Comparison of ENCODE assay signal across 8 cellular contexts in the genomic region with DNA sequence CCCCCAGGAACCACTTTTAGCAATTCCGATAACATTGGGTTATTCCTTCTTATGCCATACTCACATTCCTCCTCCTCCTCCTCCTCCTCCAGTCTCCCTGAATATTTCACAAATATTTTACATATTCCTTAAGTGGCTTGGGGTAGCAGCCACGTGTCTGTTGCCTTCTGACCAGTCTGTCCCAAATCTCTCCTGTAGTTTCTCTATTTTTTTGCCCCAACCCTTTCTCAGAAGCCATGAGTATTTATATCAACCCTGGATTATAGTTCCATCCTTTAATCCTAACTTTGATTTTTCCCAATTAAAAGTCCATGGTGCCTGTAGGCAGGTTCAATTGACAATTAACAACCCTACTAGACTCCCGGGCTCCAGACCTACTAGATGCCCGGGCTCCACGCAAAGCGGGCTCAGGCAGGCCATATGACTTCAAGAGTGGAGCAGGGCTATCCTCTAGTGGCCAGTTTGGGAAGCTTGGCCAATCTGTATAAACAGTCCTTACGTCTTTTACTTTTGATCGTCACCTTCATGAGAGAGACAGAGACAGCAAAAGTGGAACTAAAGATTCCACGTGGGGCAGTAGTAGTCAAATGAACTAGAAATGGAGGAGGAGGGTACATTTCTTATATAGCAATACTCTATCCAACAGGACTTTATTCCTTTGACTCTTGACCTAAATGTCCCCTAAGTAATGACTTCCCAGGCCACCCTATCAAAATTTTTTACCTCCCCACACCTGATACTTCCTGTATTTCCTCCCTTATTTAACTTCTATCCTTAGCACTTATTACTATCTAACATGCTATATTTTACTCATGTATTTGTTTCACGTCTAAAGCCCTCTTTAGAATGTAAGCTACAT.
A peak's percentile ranks its signal among the peaks of the same experiment; 100 is the strongest.
DNase-seq lines count a peak whose midpoint lies in the region; ATAC-seq, FAIRE-seq and TF ChIP-seq lines count a peak whose summit lies in the region.

No MANE protein-coding gene starts in this region.

- H2AFZ ChIP-seq in OCI-LY7 (ENCODE audit: low read length), result peak overlapping the region; percentile 47; the same call in 1 of the 2 replicates

- H3K9me3 ChIP-seq in OCI-LY7 (ENCODE audit: low read length), result no peaks in the 10 kb centered on the region
- H3K9me3 ChIP-seq in kidney (ENCODE audit: control insufficient read depth in 1 of 2, low read length in 2 of 2), result no peaks in the 10 kb centered on the region

- no peaks in the 10 kb centered on the region for H4K20me1 ChIP-seq in OCI-LY7 (ENCODE audit: insufficient read depth, low read length)

- peak; percentile 97 for TF ChIP-seq CTCF in 22Rv1 (IDR thresholded peaks at IDR 0.05)
- peak; percentile 86 for TF ChIP-seq CTCF in OCI-LY7 (conservative IDR thresholded peaks at IDR 0.05; ENCODE audit: low read length)
- TF ChIP-seq CTCF in cardiac fibroblast (IDR thresholded peaks at IDR 0.05; ENCODE audit: low read depth, low read length), result peak; percentile 96
- TF ChIP-seq CTCF in kidney (IDR thresholded peaks at IDR 0.05; ENCODE audit: borderline replicate concordance, extremely low read depth, insufficient read depth), result peak; percentile 91

- CTCF ChIA-PET in OCI-LY7 (lab: Charles Lee; ENCODE audit: unreplicated experiment), result no interaction called here

- H3K9ac ChIP-seq in kidney (ENCODE audit: low read length in 2 of 2), result peak overlapping the region; percentile 20 to 59

- intact Hi-C loops in OCI-LY7 (cut with micrococcal nuclease; ENCODE audit: unreplicated experiment), result loop anchor here (1.0 to 2.0 kb wide), 2 partner anchors 48 to 132 kb away; no protein-coding TSS in a partner anchor
- intact Hi-C loops in kidney (cut with DNase I), result loop anchor here (10.0 kb wide), 1 partner anchor 132 kb away; no protein-coding TSS in a partner anchor

- DNase-seq in ELR (ENCODE audit: low read depth) (peak; percentile 79), HPDE6-E6E7 (ENCODE audit: extremely low spot score) (peak; percentile 56), OCI-LY7 (ENCODE audit: low spot score) (peak; percentile 64), cardiac fibroblast (ENCODE audit: low read depth in 2 of 2) (peak; percentile 71 to 77), kidney (no peak)
- DNase-seq in stimulated activated CD8-positive, alpha-beta memory T cell treated with anti-CD3 and anti-CD28 coated beads, Interleukin-4, amount 100 ng/mL, for 48 hours, result peak; percentile 28

- H3K79me2 ChIP-seq in OCI-LY7 (ENCODE audit: insufficient read depth, low read depth, low read length), result no peaks in the 10 kb centered on the region

- H3K36me3 ChIP-seq in OCI-LY7 (ENCODE audit: insufficient read depth, low read length) (no peaks in the 10 kb centered on the region), kidney (ENCODE audit: control insufficient read depth in 1 of 2, insufficient read depth in 2 of 2, low read length in 2 of 2) (no peaks in the 10 kb centered on the region)

- peak overlapping the region; percentile 28; the same call in 1 of the 2 replicates for H3K4me2 ChIP-seq in OCI-LY7 (ENCODE audit: low read length)

- H3K27ac ChIP-seq in 22Rv1 (no peak overlapping the region), OCI-LY7 (ENCODE audit: low read depth, low read length, poor library complexity, severe bottlenecking) (no peak overlapping the region), kidney (ENCODE audit: low read depth in 2 of 2, low read length in 2 of 2) (no peak overlapping the region)

- BruUV-seq in OCI-LY7 (replicated peaks; lab: Mats Ljungman, UMichigan), result no TSS peak

- H3K4me1 ChIP-seq in OCI-LY7 (ENCODE audit: insufficient read depth, low read length, poor library complexity, severe bottlenecking), result peaks cover 27% of the 10 kb centered on the region
- H3K4me1 ChIP-seq in kidney (ENCODE audit: control insufficient read depth in 1 of 2, insufficient read depth in 1 of 2, low read depth in 1 of 2, low read length in 2 of 2), result peaks cover 0 to 3% of the 10 kb centered on the region in 2 donors

- FAIRE-seq in kidney (lab: Jason Lieb, UNC), result no peak

- ATAC-seq in HG03457 (IDR thresholded peaks at IDR 0.05; ENCODE audit: unreplicated experiment), result no peak

- POLR2A ChIA-PET in OCI-LY7 (lab: Charles Lee), result no interaction called here

- no peaks in the 10 kb centered on the region for H3K9me2 ChIP-seq in OCI-LY7 (ENCODE audit: insufficient read depth, low read length)

- H3K4me3 ChIP-seq in OCI-LY7 (ENCODE audit: low read depth, low read length, poor library complexity, severe bottlenecking), result no peak overlapping the region
- peak overlapping the region in 1 of 2 donors; percentile 1 for H3K4me3 ChIP-seq in cardiac fibroblast (replicated peaks in 1 of 2; ENCODE audit: low read depth in 2 of 2, low read length in 2 of 2)
- peak overlapping the region; percentile 40 to 51 for H3K4me3 ChIP-seq in kidney (ENCODE audit: low read length in 2 of 2)
